In genomic region chr2:104872034-104872865, GRCh38 we compare ENCODE assay signal across 11 cellular contexts. TPM values are rescaled to one million over a fixed set of nuclear protein-coding genes. Genes with fewer than 3 reads are reported as not detected.
DNase-seq lines count a peak whose midpoint lies in the region; ATAC-seq and TF ChIP-seq lines count a peak whose summit lies in the region.
"Had no signal": no experiment of that assay in that cellular context is flagged by ENCODE, and none has a peak within 500 bp of the region (broad histone marks: within the 10 kb centered on the region; RNA-seq: fewer than 3 reads in every experiment).

No MANE protein-coding gene starts in this region.

- TF ChIP-seq POLR2A in prostate gland (IDR thresholded peaks at IDR 0.05): no peak

- H3K4me3 Mint-ChIP-seq in T-helper 1 cell treated with Interleukin-12 subunit alpha and Interleukin-12 subunit beta and Interleukin-4 antibody, amounts not matched to agents 30 μg/mL and 1 μg/mL, for 36 hours: peak overlapping the region; percentile 60
- H3K4me3 Mint-ChIP-seq in activated T-helper 2 cell treated with anti-CD3 and anti-CD28 coated beads, Interferon-gamma antibody, Interleukin-2, Interleukin-4, amounts not matched to agents 10 μg/mL and 5 μg/mL and 100 μg/mL, durations not matched to agents 14 hours and 24 hours and 36 hours (ENCODE audit: low read depth): peak overlapping the region; percentile 57
- peak overlapping the region; percentile 82 to 85 for H3K4me3 Mint-ChIP-seq in stimulated activated naive B cell treated with anti-CD40 and anti-IgM and Interleukin-4, amounts not matched to agents 10 μg/mL and 1 μg/mL and 100 μg/mL, for 72 hours

- no peak for ATAC-seq in stimulated activated naive B cell treated with anti-CD40 and anti-IgM and Interleukin-4, amounts not matched to agents 10 μg/mL and 1 μg/mL and 100 μg/mL, for 72 hours (replicated peaks)
- ATAC-seq in GM21576 (IDR thresholded peaks at IDR 0.05; ENCODE audit: unreplicated experiment) (no peak), HG02970 (IDR thresholded peaks at IDR 0.05; ENCODE audit: low FRiP score, unreplicated experiment) (no peak)

- 3% methylated on average over 58 of the region's 59 CpGs for WGBS in prostate gland

- H3K4me1 ChIP-seq in prostate gland (replicated peaks): peaks cover 5% of the 10 kb centered on the region

- no peaks in the 10 kb centered on the region for H3K36me3 Mint-ChIP-seq in T-helper 1 cell treated with Interleukin-12 subunit alpha and Interleukin-12 subunit beta and Interleukin-4 antibody, amounts not matched to agents 30 μg/mL and 1 μg/mL, for 36 hours (ENCODE audit: low read depth)
- no peaks in the 10 kb centered on the region for H3K36me3 Mint-ChIP-seq in activated T-helper 2 cell treated with anti-CD3 and anti-CD28 coated beads, Interferon-gamma antibody, Interleukin-2, Interleukin-4, amounts not matched to agents 10 μg/mL and 5 μg/mL and 100 μg/mL, durations not matched to agents 14 hours and 24 hours and 36 hours (ENCODE audit: low read depth)
- H3K36me3 Mint-ChIP-seq in stimulated activated naive B cell treated with anti-CD40 and anti-IgM and Interleukin-4, amounts not matched to agents 10 μg/mL and 1 μg/mL and 100 μg/mL, for 72 hours: no peaks in the 10 kb centered on the region

- H3K27me3 Mint-ChIP-seq in T-helper 1 cell treated with Interleukin-12 subunit alpha and Interleukin-12 subunit beta and Interleukin-4 antibody, amounts not matched to agents 30 μg/mL and 1 μg/mL, for 36 hours (ENCODE audit: low read depth): peaks cover 80% of the 10 kb centered on the region
- peaks cover 71% of the 10 kb centered on the region for H3K27me3 Mint-ChIP-seq in activated T-helper 2 cell treated with anti-CD3 and anti-CD28 coated beads, Interferon-gamma antibody, Interleukin-2, Interleukin-4, amounts not matched to agents 10 μg/mL and 5 μg/mL and 100 μg/mL, durations not matched to agents 14 hours and 24 hours and 36 hours (ENCODE audit: low read depth)
- peaks cover 44 to 65% of the 10 kb centered on the region in 2 donors for H3K27me3 Mint-ChIP-seq in stimulated activated naive B cell treated with anti-CD40 and anti-IgM and Interleukin-4, amounts not matched to agents 10 μg/mL and 1 μg/mL and 100 μg/mL, for 72 hours

- peaks cover 7% of the 10 kb centered on the region for H3K4me1 Mint-ChIP-seq in T-helper 1 cell treated with Interleukin-12 subunit alpha and Interleukin-12 subunit beta and Interleukin-4 antibody, amounts not matched to agents 30 μg/mL and 1 μg/mL, for 36 hours (ENCODE audit: low read depth)
- H3K4me1 Mint-ChIP-seq in activated T-helper 2 cell treated with anti-CD3 and anti-CD28 coated beads, Interferon-gamma antibody, Interleukin-2, Interleukin-4, amounts not matched to agents 10 μg/mL and 5 μg/mL and 100 μg/mL, durations not matched to agents 14 hours and 24 hours and 36 hours (ENCODE audit: low read depth): peaks cover 7% of the 10 kb centered on the region
- H3K4me1 Mint-ChIP-seq in stimulated activated naive B cell treated with anti-CD40 and anti-IgM and Interleukin-4, amounts not matched to agents 10 μg/mL and 1 μg/mL and 100 μg/mL, for 72 hours: peaks cover 13 to 27% of the 10 kb centered on the region in 2 donors

- H3K9me3 Mint-ChIP-seq in T-helper 1 cell treated with Interleukin-12 subunit alpha and Interleukin-12 subunit beta and Interleukin-4 antibody, amounts not matched to agents 30 μg/mL and 1 μg/mL, for 36 hours: no peaks in the 10 kb centered on the region
- H3K9me3 Mint-ChIP-seq in activated T-helper 2 cell treated with anti-CD3 and anti-CD28 coated beads, Interferon-gamma antibody, Interleukin-2, Interleukin-4, amounts not matched to agents 10 μg/mL and 5 μg/mL and 100 μg/mL, durations not matched to agents 14 hours and 24 hours and 36 hours: no peaks in the 10 kb centered on the region
- H3K9me3 Mint-ChIP-seq in stimulated activated naive B cell treated with anti-CD40 and anti-IgM and Interleukin-4, amounts not matched to agents 10 μg/mL and 1 μg/mL and 100 μg/mL, for 72 hours: no peaks in the 10 kb centered on the region

- H3K36me3 ChIP-seq in prostate gland: no peaks in the 10 kb centered on the region
- H3K36me3 ChIP-seq: vagina had no signal

- intact Hi-C loops in activated T-helper 2 cell treated with anti-CD3 and anti-CD28 coated beads, Interferon-gamma antibody, Interleukin-2, Interleukin-4, amounts not matched to agents 10 μg/mL and 5 μg/mL and 100 μg/mL, durations not matched to agents 14 hours and 24 hours and 36 hours (cut with micrococcal nuclease): loop anchor here (2.0 kb wide), 1 partner anchor 23 kb away; no protein-coding TSS in a partner anchor
- intact Hi-C loops in prostate gland (cut with DNase I): no loop called here

- TF ChIP-seq CTCF in prostate gland (IDR thresholded peaks at IDR 0.05): no peak

- no peak overlapping the region for H3K27ac Mint-ChIP-seq in T-helper 1 cell treated with Interleukin-12 subunit alpha and Interleukin-12 subunit beta and Interleukin-4 antibody, amounts not matched to agents 30 μg/mL and 1 μg/mL, for 36 hours
- H3K27ac Mint-ChIP-seq in activated T-helper 2 cell treated with anti-CD3 and anti-CD28 coated beads, Interferon-gamma antibody, Interleukin-2, Interleukin-4, amounts not matched to agents 10 μg/mL and 5 μg/mL and 100 μg/mL, durations not matched to agents 14 hours and 24 hours and 36 hours: no peak overlapping the region
- H3K27ac Mint-ChIP-seq in stimulated activated naive B cell treated with anti-CD40 and anti-IgM and Interleukin-4, amounts not matched to agents 10 μg/mL and 1 μg/mL and 100 μg/mL, for 72 hours: peak overlapping the region; percentile 63

- peaks cover 20% of the 10 kb centered on the region for H3K27me3 ChIP-seq in prostate gland (replicated peaks; ENCODE audit: insufficient read depth)

- no peaks in the 10 kb centered on the region for H3K9me3 ChIP-seq in prostate gland
- H3K9me3 ChIP-seq: vagina had no signal

- H3K27ac ChIP-seq in prostate gland: no peak overlapping the region
- H3K27ac ChIP-seq: vagina had no signal

- no peak overlapping the region for H3K4me3 ChIP-seq in prostate gland

- no peak for DNase-seq in T-helper 1 cell
- DNase-seq in activated T-helper 2 cell treated with anti-CD3 and anti-CD28 coated beads, Interferon-gamma antibody, Interleukin-2, Interleukin-4, amounts not matched to agents 10 μg/mL and 5 μg/mL and 100 μg/mL, durations not matched to agents 14 hours and 24 hours and 36 hours (ENCODE audit: low spot score): no peak
- DNase-seq in kidney tubule cell (ENCODE audit: low spot score): peak; percentile 58
- no peak for DNase-seq in stimulated activated naive B cell treated with anti-CD40 and anti-IgM and Interleukin-4, amounts not matched to agents 10 μg/mL and 1 μg/mL and 100 μg/mL, for 72 hours
- no peak for DNase-seq in prostate gland (ENCODE audit: low spot score)

RNA-seq across cellular contexts. Expression of gene POU3F3, which starts 18.3 kb away (rescaled TPM):
- total RNA-seq in activated T-helper 2 cell treated with anti-CD3 and anti-CD28 coated beads, Interferon-gamma antibody, Interleukin-2, Interleukin-4, amounts not matched to agents 10 μg/mL and 5 μg/mL and 100 μg/mL, durations not matched to agents 14 hours and 24 hours and 36 hours: not detected in 2 replicates
- 1 to 10 TPM in 1 of 2 donors, not detected in 1; 2.2 TPM for total RNA-seq in prostate gland
- total RNA-seq: mesenteric fat pad, NCI-H460, vagina had no signal
